ENCODE assay signal across 6 cellular contexts in the genomic region with DNA sequence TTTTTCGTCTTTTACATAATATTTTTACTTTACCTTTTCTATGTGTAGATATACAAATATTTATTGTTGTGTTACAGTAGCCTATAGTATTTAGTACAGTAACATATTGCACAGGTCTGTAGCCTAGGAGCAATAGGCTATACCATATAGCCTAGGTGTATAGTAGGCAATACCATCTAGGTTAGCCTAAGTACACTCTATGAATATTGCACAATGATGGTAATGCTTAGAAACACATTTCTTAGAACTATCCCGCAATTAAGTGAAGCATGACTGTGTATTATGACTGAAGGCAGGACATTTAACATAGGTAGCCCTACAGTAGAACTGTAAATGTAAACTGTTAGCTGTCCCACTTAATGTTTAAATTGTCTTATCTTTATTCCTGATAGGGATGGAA.
"Had no signal": no experiment of that assay in that cellular context is flagged by ENCODE, and none has a peak within 500 bp of the region (broad histone marks: within the 10 kb centered on the region; RNA-seq: fewer than 3 reads in every experiment).

No MANE protein-coding gene starts in this region.

- H3K9ac ChIP-seq: KMS-11 had no signal

- H3K27ac Mint-ChIP-seq: IgD-negative memory B cell had no signal

- H3K27me3 Mint-ChIP-seq: IgD-negative memory B cell had no signal

- H3K4me3 Mint-ChIP-seq: IgD-negative memory B cell had no signal

- DNase-seq: KBM-7, KG1 had no signal

- H3K27ac ChIP-seq: HL-60, KMS-11 had no signal

- H3K36me3 Mint-ChIP-seq: IgD-negative memory B cell had no signal

- H3K4me1 Mint-ChIP-seq: IgD-negative memory B cell had no signal

- FAIRE-seq: HTR-8/SVneo had no signal

- H3K4me2 ChIP-seq: KMS-11 had no signal
